In the genomic region with DNA sequence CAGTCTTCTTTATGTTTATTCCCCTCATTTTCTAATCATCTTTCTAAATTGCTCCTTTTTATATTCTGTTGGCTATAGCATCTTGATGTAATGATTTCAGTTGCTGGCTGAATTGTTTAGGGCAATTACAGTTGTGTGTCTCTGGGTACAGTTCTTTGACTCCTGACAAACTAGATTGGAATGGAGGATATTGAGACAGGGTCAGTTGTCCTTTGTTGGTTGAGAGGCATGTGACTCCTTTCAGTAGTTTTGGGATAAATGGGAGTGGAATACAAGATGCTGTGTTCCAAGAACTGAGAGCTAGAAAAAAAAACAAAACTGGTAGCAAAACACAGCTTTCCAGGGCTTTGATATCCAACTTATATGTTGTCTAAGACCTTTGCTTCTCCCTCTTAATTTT, we compare ENCODE assay signal across 10 cellular contexts. TPM values are rescaled to one million over a fixed set of nuclear protein-coding genes. Genes with fewer than 3 reads are reported as not detected.
DNase-seq lines count a peak whose midpoint lies in the region; ATAC-seq, FAIRE-seq and TF ChIP-seq lines count a peak whose summit lies in the region.
"Had no signal": no experiment of that assay in that cellular context is flagged by ENCODE, and none has a peak within 500 bp of the region (broad histone marks: within the 10 kb centered on the region; RNA-seq: fewer than 3 reads in every experiment).

No MANE protein-coding gene starts in this region.

- peaks cover 5% of the 10 kb centered on the region for H3K9me3 Mint-ChIP-seq in type B pancreatic cell

- FAIRE-seq in HepG2 (lab: Jason Lieb, UNC) = peak; percentile 4
- FAIRE-seq: colon had no signal

- H3K4me1 ChIP-seq in HepG2 (ENCODE audit: insufficient read depth, low read length) (peaks cover 34% of the 10 kb centered on the region), right lobe of liver (no peaks in the 10 kb centered on the region), SJCRH30 (peaks cover 10% of the 10 kb centered on the region)
- H3K4me1 ChIP-seq: parathyroid adenoma had no signal

- ATAC-seq in HepG2 (no peak), right lobe of liver (no peak)

- H3K27me3 ChIP-seq in HepG2 (ENCODE audit: control insufficient read depth in 1 of 2, insufficient read depth in 2 of 2, low read length in 2 of 2) = no peaks in the 10 kb centered on the region; a peak in 1 of 5 replicates
- H3K27me3 ChIP-seq in right lobe of liver = no peaks in the 10 kb centered on the region
- no peaks in the 10 kb centered on the region for H3K27me3 ChIP-seq in SJCRH30

- H3K36me3 ChIP-seq in HepG2 (replicated peaks in 1 of 2; ENCODE audit: control insufficient read depth in 1 of 2, insufficient read depth in 2 of 2, low read length in 2 of 2) (no peaks in the 10 kb centered on the region; a peak in 1 of 5 replicates), right lobe of liver (no peaks in the 10 kb centered on the region), SJCRH30 (peaks cover 36% of the 10 kb centered on the region)

- BruUV-seq in HepG2 (replicated peaks; lab: Mats Ljungman, UMichigan) = no TSS peak

- H3K9ac ChIP-seq in HepG2 (ENCODE audit: insufficient read depth, low read depth, low read length) = peak overlapping the region; percentile 88
- H3K9ac ChIP-seq: parathyroid adenoma had no signal

- no peak for TF ChIP-seq RAD21 in HepG2 (CRISPR knock-in tag; IDR thresholded peaks at IDR 0.05)

- H3K79me2 ChIP-seq in HepG2 (ENCODE audit: insufficient read depth, low read length) = peaks cover 32% of the 10 kb centered on the region
- H3K79me2 ChIP-seq: parathyroid adenoma had no signal

- CTCF ChIA-PET in HepG2 (lab: Yijun Ruan, JAX; ENCODE audit: low intra/inter-chr PET ratio, low total read pairs) = no interaction called here

- no peak for TF ChIP-seq EP300 in HepG2 (IDR thresholded peaks at IDR 0.05; ENCODE audit: low read depth in 2 of 2, low read length in 2 of 2)
- no peak for TF ChIP-seq EP300 in HepG2 (CRISPR knock-in tag; IDR thresholded peaks at IDR 0.05; ENCODE audit: borderline replicate concordance)

- intact Hi-C loops in HepG2 (cut with micrococcal nuclease; ENCODE audit: unreplicated experiment) (no loop called here), right lobe of liver (cut with DNase I) (no loop called here)

- no peak overlapping the region for H2AFZ ChIP-seq in HepG2 (ENCODE audit: low read length)

- peak overlapping the region; percentile 79 for H3K4me2 ChIP-seq in HepG2 (ENCODE audit: low read depth, low read length)

- in situ Hi-C loops in HepG2 (cut with HindIII; ENCODE audit: extremely low pct_ligation_motif_present, low pct_unique_long_range_greater_than_20kb) = loop anchor here (10.0 kb wide), 1 partner anchor 60 kb away; no protein-coding TSS in a partner anchor

- H3K27me3 Mint-ChIP-seq in type B pancreatic cell = no peaks in the 10 kb centered on the region

- TF ChIP-seq CTCF in HepG2 (CRISPR knock-in tag; IDR thresholded peaks at IDR 0.05) (no peak), right lobe of liver (IDR thresholded peaks at IDR 0.05) (no peak), type B pancreatic cell (conservative IDR thresholded peaks at IDR 0.05) (no peak)

- peak overlapping the region; percentile 4 for H3K27ac Mint-ChIP-seq in type B pancreatic cell

- H4K20me1 ChIP-seq in HepG2 (ENCODE audit: insufficient read depth, low read length) = no peaks in the 10 kb centered on the region

- POLR2A ChIA-PET in HepG2 (lab: Yijun Ruan, JAX) = no interaction called here

- peak; percentile 43 for DNase-seq in HepG2 (ENCODE audit: low spot score)
- no peak for DNase-seq in right lobe of liver
- peak in 1 of 2 experiments; percentile 34 for DNase-seq in SJCRH30
- peak; percentile 49 for DNase-seq in fibroblast of peridontal ligament (ENCODE audit: extremely low read depth)
- DNase-seq in type B pancreatic cell (ENCODE audit: extremely low spot score, unreplicated experiment) = no peak
- no peak for DNase-seq in NCI-H345 treated with DMSO at 0.1 percent for 48 hours (lab: John Stamatoyannopoulos, UW; ENCODE audit: unreplicated experiment)
- no peak for DNase-seq in substantia nigra (lab: John Stamatoyannopoulos, UW)
- no peak for DNase-seq in NOMO-1 treated with DMSO at 0.1 percent for 48 hours (lab: John Stamatoyannopoulos, UW; ENCODE audit: unreplicated experiment)

- H3K4me3 Mint-ChIP-seq in type B pancreatic cell = peak overlapping the region; percentile 97

- TF ChIP-seq POLR2A in HepG2 (IDR thresholded peaks at IDR 0.05; ENCODE audit: insufficient read depth in 1 of 2, low read depth in 2 of 2, low read length in 2 of 2) (no peak), right lobe of liver (IDR thresholded peaks at IDR 0.05) (no peak)

- no peak overlapping the region for H3K27ac ChIP-seq in HepG2 (ENCODE audit: extremely low read length, insufficient read depth, low read length)
- H3K27ac ChIP-seq in right lobe of liver = no peak overlapping the region
- peak overlapping the region; percentile 93 for H3K27ac ChIP-seq in SJCRH30
- no peak overlapping the region for H3K27ac ChIP-seq in substantia nigra (ENCODE audit: low read depth, low read length, poor library complexity, severe bottlenecking)
- H3K27ac ChIP-seq: parathyroid adenoma had no signal

- H3K4me3 ChIP-seq in HepG2 (replicated peaks in 1 of 3; ENCODE audit: insufficient read depth in 1 of 3, low read depth in 2 of 3, low read length in 3 of 3) (peak overlapping the region; percentile 80 to 90 (median 87)), right lobe of liver (no peak overlapping the region), SJCRH30 (peak overlapping the region; percentile 90)

- peaks cover 6% of the 10 kb centered on the region for H3K36me3 Mint-ChIP-seq in type B pancreatic cell

- H3K4me1 Mint-ChIP-seq in type B pancreatic cell (ENCODE audit: unreplicated experiment) = peaks cover 13% of the 10 kb centered on the region

- H3K9me3 ChIP-seq in HepG2 (ENCODE audit: low read length) = no peaks in the 10 kb centered on the region
- no peaks in the 10 kb centered on the region for H3K9me3 ChIP-seq in right lobe of liver
- H3K9me3 ChIP-seq in SJCRH30 (replicated peaks) = no peaks in the 10 kb centered on the region

TF ChIP-seq in HepG2, 621 proteins besides CTCF, POLR2A, EP300 and RAD21 (continues in another document):
- no peak for TF ChIP-seq PAF1 (CRISPR knock-in tag; IDR thresholded peaks at IDR 0.05)
- TF ChIP-seq ZMYM4 (CRISPR knock-in tag; IDR thresholded peaks at IDR 0.05) = no peak

RNA-seq across cellular contexts. Expression of a gene that starts 1.5 kb away (rescaled TPM):
- total RNA-seq in HepG2 (2016; rRNA removed; fragmentation: Illumina TruSeq; extraction: Trizol) (84.9 and 128 TPM in 2 replicates), right lobe of liver (1 to 10 TPM in 3 of 6 experiments, under 1 TPM in 3; 0.13 to 3.3 (median 1.0) TPM), type B pancreatic cell (ENCODE audit: low replicate concordance) (30.6 and 141 TPM in 2 replicates)
- total RNA-seq in HepG2 (2016; cell fraction: cytosol; rRNA removed; fragmentation: Illumina TruSeq; extraction: Trizol; ENCODE audit: low read depth) = 4.7 and 7.1 TPM in 2 replicates
- total RNA-seq in HepG2 (2016; cell fraction: insoluble cytoplasmic fraction; rRNA removed; fragmentation: Illumina TruSeq; extraction: Trizol) = 81.2 and 116 TPM in 2 replicates
- total RNA-seq in HepG2 (2016; cell fraction: membrane; rRNA removed; fragmentation: Illumina TruSeq; extraction: Trizol) = 15.6 and 16.3 TPM in 2 replicates
- 88.9 and 92.7 TPM in 2 replicates for total RNA-seq in HepG2 (2016; cell fraction: nucleus; rRNA removed; fragmentation: Illumina TruSeq; extraction: Trizol)
- polyA plus RNA-seq in HepG2 (2011; rRNA removed) = 8.8 and 14.7 TPM in 2 replicates
- polyA plus RNA-seq in HepG2 (2011; cell fraction: cytosol; rRNA removed) = 5.8 TPM in 2 replicates
- polyA plus RNA-seq in HepG2 (2011; cell fraction: nucleus; rRNA removed) = 12.3 and 16.2 TPM in 2 replicates
- 11.0 and 37.7 TPM in 2 replicates for polyA plus RNA-seq in HepG2 (2012)
- 1.6 and 2.5 TPM in 2 replicates for polyA plus RNA-seq in HepG2 (2016; cell fraction: cytosol; fragmentation: Illumina TruSeq; extraction: Trizol; ENCODE audit: low read depth)
- polyA plus RNA-seq in HepG2 (2016; cell fraction: insoluble cytoplasmic fraction; fragmentation: Illumina TruSeq; extraction: Trizol; ENCODE audit: low read depth) = 117 and 121 TPM in 2 replicates
- 3.2 and 3.8 TPM in 2 replicates for polyA plus RNA-seq in HepG2 (2016; cell fraction: membrane; fragmentation: Illumina TruSeq; extraction: Trizol; ENCODE audit: low read depth)
- polyA plus RNA-seq in HepG2 (2016; cell fraction: nucleus; fragmentation: Illumina TruSeq; extraction: Trizol; ENCODE audit: insufficient read depth, low read depth) = 120 and 130 TPM in 2 replicates
- polyA minus RNA-seq in HepG2 (2011; rRNA and poly(A)+ RNA removed; ENCODE audit: low replicate concordance) = 3.5 and 20.6 TPM in 2 replicates
- polyA minus RNA-seq in HepG2 (2011; cell fraction: cytosol; rRNA and poly(A)+ RNA removed) = 13.0 and 18.9 TPM in 2 replicates
- polyA minus RNA-seq in HepG2 (2011; cell fraction: nucleus; rRNA and poly(A)+ RNA removed) = 30.3 and 42.6 TPM in 2 replicates
- total RNA-seq in SJCRH30 (2014; rRNA removed; shearing (Covaris generic)) = 213 and 231 TPM in 2 replicates

RNA-seq across cellular contexts. Expression of a gene that starts 53.1 kb away (rescaled TPM):
- total RNA-seq in HepG2 (2016; rRNA removed; fragmentation: Illumina TruSeq; extraction: Trizol) (4.7 and 8.4 TPM in 2 replicates), right lobe of liver (1 to 10 TPM; 1.6 to 4.6 (median 2.1) TPM), type B pancreatic cell (ENCODE audit: low replicate concordance) (29.2 and 32.3 TPM in 2 replicates)
- 0.62 and 1.8 TPM in 2 replicates for total RNA-seq in HepG2 (2016; cell fraction: cytosol; rRNA removed; fragmentation: Illumina TruSeq; extraction: Trizol; ENCODE audit: low read depth)
- total RNA-seq in HepG2 (2016; cell fraction: insoluble cytoplasmic fraction; rRNA removed; fragmentation: Illumina TruSeq; extraction: Trizol) = 4.2 and 7.6 TPM in 2 replicates
- 3.1 TPM in 2 replicates for total RNA-seq in HepG2 (2016; cell fraction: membrane; rRNA removed; fragmentation: Illumina TruSeq; extraction: Trizol)
- total RNA-seq in HepG2 (2016; cell fraction: nucleus; rRNA removed; fragmentation: Illumina TruSeq; extraction: Trizol) = 7.0 and 8.7 TPM in 2 replicates
- polyA plus RNA-seq in HepG2 (2011; rRNA removed) = 3.8 and 3.9 TPM in 2 replicates
- polyA plus RNA-seq in HepG2 (2011; cell fraction: cytosol; rRNA removed) = 2.5 and 3.0 TPM in 2 replicates
- polyA plus RNA-seq in HepG2 (2011; cell fraction: nucleus; rRNA removed) = 4.6 and 5.5 TPM in 2 replicates
- polyA plus RNA-seq in HepG2 (2012) = 2.9 and 3.3 TPM in 2 replicates
- polyA plus RNA-seq in HepG2 (2016; cell fraction: cytosol; fragmentation: Illumina TruSeq; extraction: Trizol; ENCODE audit: low read depth) = 0.25 and 0.35 TPM in 2 replicates
- 3.8 and 4.5 TPM in 2 replicates for polyA plus RNA-seq in HepG2 (2016; cell fraction: insoluble cytoplasmic fraction; fragmentation: Illumina TruSeq; extraction: Trizol; ENCODE audit: low read depth)
- polyA plus RNA-seq in HepG2 (2016; cell fraction: membrane; fragmentation: Illumina TruSeq; extraction: Trizol; ENCODE audit: low read depth) = 0.82 and 1.2 TPM in 2 replicates
- 2.7 and 4.5 TPM in 2 replicates for polyA plus RNA-seq in HepG2 (2016; cell fraction: nucleus; fragmentation: Illumina TruSeq; extraction: Trizol; ENCODE audit: insufficient read depth, low read depth)
- polyA minus RNA-seq in HepG2 (2011; rRNA and poly(A)+ RNA removed; ENCODE audit: low replicate concordance) = 16.6 and 45.9 TPM in 2 replicates
- 4.8 and 5.0 TPM in 2 replicates for polyA minus RNA-seq in HepG2 (2011; cell fraction: cytosol; rRNA and poly(A)+ RNA removed)
- 10.2 and 13.1 TPM in 2 replicates for polyA minus RNA-seq in HepG2 (2011; cell fraction: nucleus; rRNA and poly(A)+ RNA removed)
- total RNA-seq in SJCRH30 (2014; rRNA removed; shearing (Covaris generic)) = 22.1 and 24.3 TPM in 2 replicates

Comparison
In these comparisons a context has a peak if more than half of its experiments do, and no peak if none do; other contexts are left out.
1. DNase-seq: peak in HepG2 (single experiment) and fibroblast of peridontal ligament (single experiment); none in right lobe of liver (0 of 3), type B pancreatic cell (single experiment), NCI-H345 treated with DMSO at 0.1 percent for 48 hours (single experiment), substantia nigra (0 of 49) and NOMO-1 treated with DMSO at 0.1 percent for 48 hours (single experiment).
2. H3K4me3 ChIP-seq: peak in HepG2 (3 of 3) and SJCRH30 (single experiment); none in right lobe of liver (0 of 3).